11 cellular contexts compared by ENCODE assay signal in the genomic region with DNA sequence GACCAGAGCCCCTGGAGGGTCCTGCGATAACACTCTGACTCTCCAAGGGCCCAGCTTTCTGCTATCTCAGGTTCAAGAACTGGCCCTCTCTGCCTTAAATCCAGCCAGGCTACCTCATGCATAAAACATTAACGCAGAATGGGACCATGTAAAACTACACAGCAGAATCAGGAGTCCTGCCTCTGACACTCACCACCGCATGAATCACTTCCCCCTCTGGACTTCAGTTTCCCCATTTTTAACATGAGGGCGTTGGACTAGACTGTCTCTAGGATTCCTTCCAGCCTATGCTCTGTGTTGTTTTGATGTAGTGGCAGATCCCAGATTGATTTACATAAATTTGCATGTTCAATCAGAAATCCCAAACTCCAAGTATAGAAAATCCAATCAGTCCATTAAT. TPM values are rescaled to one million over a fixed set of nuclear protein-coding genes. Genes with fewer than 3 reads are reported as not detected.
A peak's percentile ranks its signal among the peaks of the same experiment; 100 is the strongest.
DNase-seq lines count a peak whose midpoint lies in the region; ATAC-seq and TF ChIP-seq lines count a peak whose summit lies in the region.
"Had no signal": no experiment of that assay in that cellular context is flagged by ENCODE, and none has a peak within 500 bp of the region (broad histone marks: within the 10 kb centered on the region; RNA-seq: fewer than 3 reads in every experiment).

No MANE protein-coding gene starts in this region.

- no peak overlapping the region for H3K9ac ChIP-seq in neural progenitor cell

- peak overlapping the region; percentile 97 to 100 (median 100) for H3K27ac Mint-ChIP-seq in CD14-positive monocyte
- H3K27ac Mint-ChIP-seq in neural progenitor cell = peak overlapping the region; percentile 65
- H3K27ac Mint-ChIP-seq: T-helper 1 cell treated with Interleukin-12 subunit alpha and Interleukin-12 subunit beta and Interleukin-4 antibody, amounts not matched to agents 30 μg/mL and 1 μg/mL, for 36 hours had no signal

- H3K27ac ChIP-seq in epithelial cell of prostate (peak overlapping the region; percentile 38), neural progenitor cell (no peak overlapping the region)

- intact Hi-C loops in CD14-positive monocyte (cut with micrococcal nuclease) = no loop called here

- H3K36me3 ChIP-seq in neural progenitor cell = no peaks in the 10 kb centered on the region

- H3K9me3 Mint-ChIP-seq in CD14-positive monocyte = no peaks in the 10 kb centered on the region
- no peaks in the 10 kb centered on the region for H3K9me3 Mint-ChIP-seq in neural progenitor cell
- H3K9me3 Mint-ChIP-seq: T-helper 1 cell treated with Interleukin-12 subunit alpha and Interleukin-12 subunit beta and Interleukin-4 antibody, amounts not matched to agents 30 μg/mL and 1 μg/mL, for 36 hours had no signal

- no peak overlapping the region for H2AFZ ChIP-seq in neural progenitor cell (replicated peaks)

- DNase-seq in CD14-positive monocyte (ENCODE audit: low spot score) (peak; percentile 82), SIG-M5 treated with dmso at 0.1 percent for 504 hours (lab: John Stamatoyannopoulos, UW; ENCODE audit: unreplicated experiment) (peak; percentile 92), epithelial cell of prostate (ENCODE audit: low read depth, low spot score) (no peak), neural progenitor cell (ENCODE audit: low spot score) (no peak), NCI-H1417 (lab: John Stamatoyannopoulos, UW) (no peak), NCI-H187 treated with DMSO at 0.1 percent for 48 hours (lab: John Stamatoyannopoulos, UW) (no peak)
- DNase-seq in activated CD4-positive, alpha-beta T cell treated with anti-CD3 and anti-CD28 coated beads, Interleukin-2, amount 50 U/mL, for 4 hours = no peak
- DNase-seq: Calu3, cortex of kidney had no signal

- peaks cover 33% of the 10 kb centered on the region for H3K79me2 ChIP-seq in neural progenitor cell (ENCODE audit: low read depth)

- H3K4me2 ChIP-seq in neural progenitor cell = no peak overlapping the region

- H3K4me1 ChIP-seq in neural progenitor cell = peaks cover 45% of the 10 kb centered on the region

- H3K4me1 Mint-ChIP-seq in CD14-positive monocyte = peaks cover 77% of the 10 kb centered on the region
- H3K4me1 Mint-ChIP-seq in neural progenitor cell = peaks cover 35% of the 10 kb centered on the region

- H3K27me3 Mint-ChIP-seq in CD14-positive monocyte (ENCODE audit: low read depth in 3 of 3) (peaks cover 0 to 2% (median 2%) of the 10 kb centered on the region in 3 donors), neural progenitor cell (ENCODE audit: insufficient read depth, low read depth) (peaks cover 8% of the 10 kb centered on the region)

- no peak for TF ChIP-seq CTCF in CD14-positive monocyte (IDR thresholded peaks at IDR 0.05)
- TF ChIP-seq CTCF in neural progenitor cell (IDR thresholded peaks at IDR 0.05) = no peak

- H3K36me3 Mint-ChIP-seq in CD14-positive monocyte (peaks cover 9 to 22% of the 10 kb centered on the region in 2 donors), neural progenitor cell (peaks cover 10% of the 10 kb centered on the region)

- no peak overlapping the region for H3K4me3 ChIP-seq in neural progenitor cell

- peaks cover 71% of the 10 kb centered on the region for H4K20me1 ChIP-seq in neural progenitor cell (ENCODE audit: low read depth)

- no peaks in the 10 kb centered on the region for H3K9me3 ChIP-seq in neural progenitor cell (ENCODE audit: low read depth)

- H3F3A ChIP-seq in neural progenitor cell (ENCODE audit: low read depth) = peaks cover 50% of the 10 kb centered on the region

- H3K27me3 ChIP-seq in neural progenitor cell = no peaks in the 10 kb centered on the region

- no peak for ATAC-seq in GM21737 (IDR thresholded peaks at IDR 0.05; ENCODE audit: unreplicated experiment)

- H3K4me3 Mint-ChIP-seq in CD14-positive monocyte (peak overlapping the region; percentile 83 to 93), neural progenitor cell (peak overlapping the region; percentile 31)
- H3K4me3 Mint-ChIP-seq: T-helper 1 cell treated with Interleukin-12 subunit alpha and Interleukin-12 subunit beta and Interleukin-4 antibody, amounts not matched to agents 30 μg/mL and 1 μg/mL, for 36 hours had no signal

RNA-seq across cellular contexts. Expression of gene NCKAP5L, which starts 3.3 kb away (rescaled TPM):
- polyA plus RNA-seq in CD14-positive monocyte = 1 to 10 TPM; 3.7 to 6.8 TPM
- total RNA-seq in neural progenitor cell (ENCODE audit: low replicate concordance) = 5.6 and 19.0 TPM in 2 replicates

RNA-seq across cellular contexts. Expression of gene BCDIN3D, which starts 18.0 kb away (rescaled TPM):
- polyA plus RNA-seq in CD14-positive monocyte = 1 to 10 TPM in 1 of 2 donors, under 1 TPM in 1; 0.71 to 1.2 TPM
- 3.8 and 5.3 TPM in 2 replicates for total RNA-seq in neural progenitor cell (ENCODE audit: low replicate concordance)

Comparison
In these comparisons a context has a peak if more than half of its experiments do, and no peak if none do; other contexts are left out.
1. DNase-seq: peak in CD14-positive monocyte (single experiment) and SIG-M5 treated with dmso at 0.1 percent for 504 hours (single experiment); none in epithelial cell of prostate (single experiment), neural progenitor cell (single experiment), NCI-H1417 (0 of 3), activated CD4-positive, alpha-beta T cell treated with anti-CD3 and anti-CD28 coated beads, Interleukin-2, amount 50 U/mL, for 4 hours (0 of 2) and NCI-H187 treated with DMSO at 0.1 percent for 48 hours (single experiment).